ENCODE assay signal across 1 cellular context in genomic region chr22:48800886-48801607, GRCh38.
TF ChIP-seq lines count a peak whose summit lies in the region.

No MANE protein-coding gene starts in this region.

TF ChIP-seq in H1, 55 proteins besides CTCF, POLR2A, EP300 and RAD21:
- TF ChIP-seq JUN (IDR thresholded peaks at IDR 0.05; ENCODE audit: low read depth, low read length) (no peak), CEBPB (IDR thresholded peaks at IDR 0.05; ENCODE audit: low read depth, low read length) (no peak), CBX8 (IDR thresholded peaks at IDR 0.05; ENCODE audit: borderline replicate concordance, low read depth, low read length) (no peak), JUND (IDR thresholded peaks at IDR 0.05; ENCODE audit: low read length) (no peak), TCF12 (IDR thresholded peaks at IDR 0.05; ENCODE audit: low read depth, low read length) (no peak), E2F6 (IDR thresholded peaks at IDR 0.05) (no peak), ZNF274 (IDR thresholded peaks at IDR 0.05; ENCODE audit: borderline replicate concordance, extremely low read depth, low read length) (no peak), TAF1 (IDR thresholded peaks at IDR 0.05; ENCODE audit: low read depth, low read length) (no peak), SUZ12 (IDR thresholded peaks at IDR 0.05; ENCODE audit: low read length) (no peak), SAP30 (IDR thresholded peaks at IDR 0.05; ENCODE audit: insufficient read depth, insufficient replicate concordance, low read length) (no peak), CHD7 (IDR thresholded peaks at IDR 0.05; ENCODE audit: insufficient replicate concordance, low read length) (no peak), TBP (IDR thresholded peaks at IDR 0.05; ENCODE audit: low read depth, low read length) (no peak), SP2 (IDR thresholded peaks at IDR 0.05; ENCODE audit: low read length) (no peak), KDM4A (IDR thresholded peaks at IDR 0.05; ENCODE audit: low read depth, low read length, severe bottlenecking) (no peak)
TF ChIP-seq in H1: peak in this region for 0.
